Comparison of ENCODE assay signal across 16 cellular contexts in genomic region chr16:80681436-80681835, GRCh38.
"Had no signal": no experiment of that assay in that cellular context is flagged by ENCODE, and none has a peak within 500 bp of the region (broad histone marks: within the 10 kb centered on the region; RNA-seq: fewer than 3 reads in every experiment).

No MANE protein-coding gene starts in this region.

- H3K27ac ChIP-seq: foreskin keratinocyte, psoas muscle, suprapubic skin, tibial artery, upper lobe of left lung, uterus had no signal

- ATAC-seq: effector memory CD8-positive, alpha-beta T cell; foreskin keratinocyte; left colon; left ventricle myocardium superior; naive thymus-derived CD4-positive, alpha-beta T cell; psoas muscle had no signal

- DNase-seq: cortex of kidney; effector memory CD8-positive, alpha-beta T cell; foreskin keratinocyte; left colon; left ventricle myocardium superior; mesendoderm; naive thymus-derived CD4-positive, alpha-beta T cell; nephron progenitor cell; psoas muscle; small intestine; stimulated activated CD4-positive, alpha-beta T cell treated with anti-CD3 and anti-CD28 coated beads, Interleukin-12 subunit alpha, Interleukin-12 subunit beta, amount 100 ng/mL, for 4 hours; stimulated activated naive CD4-positive, alpha-beta T cell; tibial artery; upper lobe of left lung; uterus had no signal
